In genomic region chr17:82489851-82490511, GRCh38 we compare ENCODE assay signal across 19 cellular contexts. TPM values are rescaled to one million over a fixed set of nuclear protein-coding genes. Genes with fewer than 3 reads are reported as not detected.
DNase-seq lines count a peak whose midpoint lies in the region; ATAC-seq and TF ChIP-seq lines count a peak whose summit lies in the region.
"Had no signal": no experiment of that assay in that cellular context is flagged by ENCODE, and none has a peak within 500 bp of the region (broad histone marks: within the 10 kb centered on the region; RNA-seq: fewer than 3 reads in every experiment).

No MANE protein-coding gene starts in this region.

- H3K36me3 ChIP-seq in DND-41 (ENCODE audit: insufficient read depth, low read length) (peaks cover 43% of the 10 kb centered on the region), OCI-LY7 (ENCODE audit: insufficient read depth, low read length) (peaks cover 39% of the 10 kb centered on the region), transverse colon (peaks cover 0 to 12% (median 2%) of the 10 kb centered on the region in 4 donors)
- H3K36me3 ChIP-seq: neural progenitor cell had no signal

- ATAC-seq in DND-41 (ENCODE audit: insufficient read depth, low read depth) (no peak), GM19395 (IDR thresholded peaks at IDR 0.05; ENCODE audit: unreplicated experiment) (no peak)
- ATAC-seq: HepG2, left lung had no signal

- H3K9ac ChIP-seq in DND-41 (ENCODE audit: low read depth, low read length), result peak overlapping the region; percentile 8; the same call in 1 of the 2 replicates
- H3K9ac ChIP-seq: neural progenitor cell had no signal

- no peaks in the 10 kb centered on the region for H3K9me3 ChIP-seq in DND-41 (ENCODE audit: insufficient read depth, low read length, severe bottlenecking)
- H3K9me3 ChIP-seq in OCI-LY7 (ENCODE audit: low read length), result no peaks in the 10 kb centered on the region
- no peaks in the 10 kb centered on the region for H3K9me3 ChIP-seq in transverse colon
- H3K9me3 ChIP-seq: left lung, mucosa of descending colon, testis had no signal

- POLR2A ChIA-PET in OCI-LY7 (lab: Charles Lee), result interaction anchor here (0.6 kb wide), 2 partner anchors 56 to 156 kb away, joined by 3 to 7 read pairs; no protein-coding TSS in a partner anchor

- no peak overlapping the region for H3K4me2 ChIP-seq in DND-41 (ENCODE audit: insufficient read depth, low read length)
- H3K4me2 ChIP-seq in OCI-LY7 (ENCODE audit: low read length), result peak overlapping the region; percentile 49
- H3K4me2 ChIP-seq: neural progenitor cell had no signal

- H3K27me3 Mint-ChIP-seq in nephron progenitor cell (ENCODE audit: low read depth, poor library complexity), result peaks cover 19% of the 10 kb centered on the region

- peaks cover 14% of the 10 kb centered on the region for H3K4me1 ChIP-seq in DND-41 (ENCODE audit: insufficient read depth, low read length)
- H3K4me1 ChIP-seq in OCI-LY7 (ENCODE audit: insufficient read depth, low read length, poor library complexity, severe bottlenecking), result peaks cover 34% of the 10 kb centered on the region
- H3K4me1 ChIP-seq in transverse colon, result peaks cover 0 to 21% (median 14%) of the 10 kb centered on the region in 4 donors
- H3K4me1 ChIP-seq: left lung, neural progenitor cell had no signal

- peak overlapping the region; percentile 65 for H3K27ac Mint-ChIP-seq in nephron progenitor cell
- H3K27ac Mint-ChIP-seq: activated naive CD4-positive, alpha-beta T cell treated with anti-CD3 and anti-CD28 coated beads for 36 hours; neural progenitor cell had no signal

- TF ChIP-seq POLR2A in transverse colon (IDR thresholded peaks at IDR 0.05), result no peak

- H2AFZ ChIP-seq in DND-41 (ENCODE audit: low read depth, low read length), result no peak overlapping the region
- no peak overlapping the region for H2AFZ ChIP-seq in OCI-LY7 (ENCODE audit: low read length)
- H2AFZ ChIP-seq: neural progenitor cell had no signal

- no peaks in the 10 kb centered on the region for H4K20me1 ChIP-seq in DND-41 (ENCODE audit: insufficient read depth, low read length)
- no peaks in the 10 kb centered on the region for H4K20me1 ChIP-seq in OCI-LY7 (ENCODE audit: insufficient read depth, low read length)

- peaks cover 18% of the 10 kb centered on the region for H3K4me1 Mint-ChIP-seq in nephron progenitor cell

- no TSS peak for BruUV-seq in OCI-LY7 (replicated peaks; lab: Mats Ljungman, UMichigan)

- intact Hi-C loops in OCI-LY7 (cut with micrococcal nuclease; ENCODE audit: unreplicated experiment), result loop anchor here (1.0 to 10.0 kb wide), 2 partner anchors 41 to 195 kb away; no protein-coding TSS in a partner anchor
- intact Hi-C loops in transverse colon (cut with DNase I; ENCODE audit: low total_unique reads), result loop anchor here (10.0 kb wide), 1 partner anchor 65 kb away; no protein-coding TSS in a partner anchor

- H3K4me3 ChIP-seq in DND-41 (ENCODE audit: low read depth in 1 of 2, low read length in 2 of 2) (no peak overlapping the region), OCI-LY7 (ENCODE audit: low read depth, low read length, poor library complexity, severe bottlenecking) (peak overlapping the region; percentile 8), transverse colon (no peak overlapping the region)
- H3K4me3 ChIP-seq: left lung, mucosa of descending colon, neural progenitor cell, testis had no signal

- 81 to 95% methylated on average over 8 to 21 of the region's 21 CpGs for WGBS in transverse colon (ENCODE audit: low coverage in 1 of 2), 2 donors

- H3K9me3 Mint-ChIP-seq in nephron progenitor cell, result no peaks in the 10 kb centered on the region
- H3K9me3 Mint-ChIP-seq: activated naive CD4-positive, alpha-beta T cell treated with anti-CD3 and anti-CD28 coated beads for 36 hours had no signal

- no peaks in the 10 kb centered on the region for H3K9me2 ChIP-seq in OCI-LY7 (ENCODE audit: insufficient read depth, low read length)

- TF ChIP-seq EP300 in transverse colon (IDR thresholded peaks at IDR 0.05; ENCODE audit: low read depth), result no peak

- in situ Hi-C loops in transverse colon (cut with MboI; ENCODE audit: low pct_ligation_motif_present in 1 of 4, low pct_unique_long_range_greater_than_20kb in 1 of 4, low sequenced_read_pairs in 3 of 4), result loop anchor here in 1 of 4 donors (10.0 kb wide), 1 partner anchor 65 kb away; no protein-coding TSS in a partner anchor

- H3K27ac ChIP-seq in DND-41 (ENCODE audit: low read length) (peak overlapping the region; percentile 43; the same call in 1 of the 2 replicates), OCI-LY7 (ENCODE audit: low read depth, low read length, poor library complexity, severe bottlenecking) (peak overlapping the region; percentile 59), transverse colon (no peak overlapping the region)
- H3K27ac ChIP-seq: 22Rv1, left lung, neural progenitor cell, testis had no signal

- H3K27me3 ChIP-seq in DND-41 (ENCODE audit: insufficient read depth, low read length, poor library complexity), result no peaks in the 10 kb centered on the region
- no peaks in the 10 kb centered on the region for H3K27me3 ChIP-seq in transverse colon
- H3K27me3 ChIP-seq: left lung, neural progenitor cell, testis had no signal

- H3K4me3 Mint-ChIP-seq in nephron progenitor cell, result no peak overlapping the region
- H3K4me3 Mint-ChIP-seq: activated naive CD4-positive, alpha-beta T cell treated with anti-CD3 and anti-CD28 coated beads for 36 hours; neural progenitor cell had no signal

- H3K79me2 ChIP-seq in DND-41 (ENCODE audit: insufficient read depth, low read length) (no peaks in the 10 kb centered on the region), OCI-LY7 (ENCODE audit: insufficient read depth, low read depth, low read length) (no peaks in the 10 kb centered on the region)

- no peak for TF ChIP-seq CTCF in DND-41 (IDR thresholded peaks at IDR 0.05; ENCODE audit: borderline replicate concordance, extremely low read depth, low read length, poor library complexity, severe bottlenecking)
- TF ChIP-seq CTCF in OCI-LY7 (conservative IDR thresholded peaks at IDR 0.05; ENCODE audit: low read length), result no peak
- no peak for TF ChIP-seq CTCF in nephron progenitor cell (IDR thresholded peaks at IDR 0.05)
- TF ChIP-seq CTCF in transverse colon (IDR thresholded peaks at IDR 0.05), result no peak

- DNase-seq in NCI-H187 (lab: John Stamatoyannopoulos, UW) (peak; percentile 61 to 67), NCI-H187 treated with DMSO at 0.1 percent for 48 hours (lab: John Stamatoyannopoulos, UW) (no peak), DND-41 (no peak), OCI-LY7 (ENCODE audit: low spot score) (no peak), nephron progenitor cell (no peak), GM19238 (ENCODE audit: insufficient read length, low spot score) (no peak), transverse colon (no peak)
- DNase-seq: activated naive CD4-positive, alpha-beta T cell treated with anti-CD3 and anti-CD28 coated beads for 36 hours; cerebellar nuclear complex; effector memory CD4-positive, alpha-beta T cell; glutamatergic neuron; left lung; NCI-H1436; testis had no signal

- CTCF ChIA-PET in OCI-LY7 (lab: Charles Lee; ENCODE audit: unreplicated experiment), result no interaction called here

- peaks cover 35% of the 10 kb centered on the region for H3K36me3 Mint-ChIP-seq in nephron progenitor cell (ENCODE audit: low read depth)

RNA-seq across cellular contexts. Expression of gene FOXK2, which starts 29.6 kb away (rescaled TPM):
- total RNA-seq in OCI-LY7 (2014; rRNA removed; shearing (Covaris generic)), result 62.4 and 76.2 TPM in 2 replicates
- 144 and 148 TPM in 2 replicates for total RNA-seq in OCI-LY7 (2022)
- 100 to 1,000 TPM in 2 of 4 donors, 10 to 100 TPM in 2; 41.2 to 216 (median 106) TPM for total RNA-seq in transverse colon

RNA-seq across cellular contexts. Expression of gene NARF, which starts 31.4 kb away (rescaled TPM):
- total RNA-seq in OCI-LY7 (2014; rRNA removed; shearing (Covaris generic)), result 75.0 and 82.5 TPM in 2 replicates
- 148 and 151 TPM in 2 replicates for total RNA-seq in OCI-LY7 (2022)
- total RNA-seq in transverse colon, result 100 to 1,000 TPM in 1 of 4 donors, 10 to 100 TPM in 3; 44.1 to 133 (median 61.1) TPM

RNA-seq across cellular contexts. Expression of gene CYBC1, which starts 39.4 kb away (rescaled TPM):
- total RNA-seq in OCI-LY7 (2014; rRNA removed; shearing (Covaris generic)), result 424 and 470 TPM in 2 replicates
- total RNA-seq in OCI-LY7 (2022) (679 and 701 TPM in 2 replicates), transverse colon (100 to 1,000 TPM in 2 of 4 donors, 10 to 100 TPM in 2; 46.2 to 212 (median 86.2) TPM)

Comparison
In these comparisons a context has a peak if more than half of its experiments do, and no peak if none do; other contexts are left out.
1. DNase-seq: peak in NCI-H187 (2 of 2); none in NCI-H187 treated with DMSO at 0.1 percent for 48 hours (single experiment), DND-41 (single experiment), OCI-LY7 (single experiment), nephron progenitor cell (single experiment), GM19238 (single experiment) and transverse colon (single experiment).
2. H3K27ac ChIP-seq: peak in DND-41 (single experiment) and OCI-LY7 (single experiment); none in transverse colon (0 of 4).